In genomic region chr3:143266936-143267335, GRCh38 we compare ENCODE assay signal across 11 cellular contexts.
A peak's percentile ranks its signal among the peaks of the same experiment; 100 is the strongest.
DNase-seq lines count a peak whose midpoint lies in the region; ATAC-seq lines count a peak whose summit lies in the region.
"Had no signal": no experiment of that assay in that cellular context is flagged by ENCODE, and none has a peak within 500 bp of the region (broad histone marks: within the 10 kb centered on the region; RNA-seq: fewer than 3 reads in every experiment).

No MANE protein-coding gene starts in this region.

- peaks cover 50 to 56% of the 10 kb centered on the region in 2 donors for H3K4me1 Mint-ChIP-seq in immature natural killer cell

- H3K9me3 Mint-ChIP-seq in immature natural killer cell, result no peaks in the 10 kb centered on the region
- H3K9me3 Mint-ChIP-seq: stimulated activated naive CD8-positive, alpha-beta T cell treated with anti-CD3 and anti-CD28 coated beads, Interleukin-15, Interleukin-2, amounts not matched to agents 100 ng/mL and 50 ng/mL, for 24 hours; WTC11 had no signal

- DNase-seq in immature natural killer cell (peak; percentile 34 to 45 (median 42)), NCI-H1436 treated with DMSO at 0.1 percent for 48 hours (lab: John Stamatoyannopoulos, UW) (no peak), NCI-H1417 (lab: John Stamatoyannopoulos, UW) (no peak), T-helper 1 cell (no peak)
- DNase-seq in central memory CD4-positive, alpha-beta T cell, result no peak
- DNase-seq: C1 segment of cervical spinal cord had no signal

- peak overlapping the region; percentile 47 to 60 (median 53) for H3K4me3 Mint-ChIP-seq in immature natural killer cell
- H3K4me3 Mint-ChIP-seq: stimulated activated naive CD8-positive, alpha-beta T cell treated with anti-CD3 and anti-CD28 coated beads, Interleukin-15, Interleukin-2, amounts not matched to agents 100 ng/mL and 50 ng/mL, for 24 hours; WTC11 had no signal

- H3K27ac Mint-ChIP-seq in immature natural killer cell, result peak overlapping the region in 5 of 6 donors; percentile 30 to 83 (median 54)
- H3K27ac Mint-ChIP-seq: stimulated activated naive CD8-positive, alpha-beta T cell treated with anti-CD3 and anti-CD28 coated beads, Interleukin-15, Interleukin-2, amounts not matched to agents 100 ng/mL and 50 ng/mL, for 24 hours; WTC11 had no signal

- peaks cover 0 to 3% (median 0%) of the 10 kb centered on the region in 3 donors for H3K36me3 Mint-ChIP-seq in immature natural killer cell
- H3K36me3 Mint-ChIP-seq: WTC11 had no signal

- no peaks in the 10 kb centered on the region for H3K27me3 Mint-ChIP-seq in immature natural killer cell (ENCODE audit: low read depth in 3 of 3)
- H3K27me3 Mint-ChIP-seq: stimulated activated naive CD8-positive, alpha-beta T cell treated with anti-CD3 and anti-CD28 coated beads, Interleukin-15, Interleukin-2, amounts not matched to agents 100 ng/mL and 50 ng/mL, for 24 hours had no signal

- peak; percentile 70 for ATAC-seq in GM18520 (IDR thresholded peaks at IDR 0.05; ENCODE audit: unreplicated experiment)
- ATAC-seq in GM21423 (IDR thresholded peaks at IDR 0.05; ENCODE audit: unreplicated experiment), result peak; percentile 71
- ATAC-seq in HG03354 (IDR thresholded peaks at IDR 0.05; ENCODE audit: poor library complexity, severe bottlenecking, unreplicated experiment), result peak; percentile 84
- ATAC-seq: WTC11 had no signal

Comparison
In these comparisons a context has a peak if more than half of its experiments do, and no peak if none do; other contexts are left out.
1. DNase-seq: peak in immature natural killer cell (3 of 3); none in NCI-H1436 treated with DMSO at 0.1 percent for 48 hours (single experiment), NCI-H1417 (0 of 3), central memory CD4-positive, alpha-beta T cell (single experiment) and T-helper 1 cell (0 of 5).
2. Peak in every context shown above with its lines, with median percentiles within 50 percentile points of each other: ATAC-seq.